13 cellular contexts compared by ENCODE assay signal in the genomic region with DNA sequence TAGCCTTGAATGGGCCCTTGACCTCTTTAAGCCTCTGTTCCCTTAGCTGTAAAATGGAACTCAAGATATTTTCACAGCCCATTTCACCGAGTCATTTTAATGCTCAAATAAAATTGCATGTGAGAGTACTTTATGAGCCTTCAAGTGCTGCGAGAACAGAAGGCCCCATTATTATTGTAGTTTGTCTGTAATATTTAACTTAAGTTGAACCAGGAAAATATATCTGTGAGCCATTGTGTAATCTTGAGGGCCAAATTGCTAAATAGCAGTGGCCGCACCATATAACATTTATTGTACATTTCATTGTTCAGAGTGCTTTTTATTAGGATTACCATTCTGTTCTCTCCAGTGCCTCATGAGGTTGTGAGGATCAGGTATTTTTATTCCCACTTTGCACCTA.
A peak's percentile ranks its signal among the peaks of the same experiment; 100 is the strongest.
DNase-seq lines count a peak whose midpoint lies in the region; ATAC-seq and TF ChIP-seq lines count a peak whose summit lies in the region.
"Had no signal": no experiment of that assay in that cellular context is flagged by ENCODE, and none has a peak within 500 bp of the region (broad histone marks: within the 10 kb centered on the region; RNA-seq: fewer than 3 reads in every experiment).

No MANE protein-coding gene starts in this region.

- no peak for TF ChIP-seq CTCF in nephron (IDR thresholded peaks at IDR 0.05; ENCODE audit: unreplicated experiment in 3 of 3)

- no peaks in the 10 kb centered on the region for H3K4me1 Mint-ChIP-seq in nephron
- no peaks in the 10 kb centered on the region for H3K4me1 Mint-ChIP-seq in naive thymus-derived CD8-positive, alpha-beta T cell
- H3K4me1 Mint-ChIP-seq: B cell had no signal

- no peaks in the 10 kb centered on the region for H3K9me3 Mint-ChIP-seq in nephron
- H3K9me3 Mint-ChIP-seq in naive thymus-derived CD8-positive, alpha-beta T cell = peaks cover 0 to 2% (median 0%) of the 10 kb centered on the region in 9 donors
- H3K9me3 Mint-ChIP-seq: CD8-positive, alpha-beta T cell had no signal

- H3K36me3 Mint-ChIP-seq in nephron (ENCODE audit: low read depth) = no peaks in the 10 kb centered on the region
- H3K36me3 Mint-ChIP-seq in naive thymus-derived CD8-positive, alpha-beta T cell = no peaks in the 10 kb centered on the region
- H3K36me3 Mint-ChIP-seq: CD8-positive, alpha-beta T cell had no signal

- intact Hi-C loops in left colon (cut with DNase I, micrococcal nuclease) = no loop called here

- peak; percentile 48 for DNase-seq in NCI-H2227 (lab: John Stamatoyannopoulos, UW; ENCODE audit: unreplicated experiment)
- peak; percentile 29 for DNase-seq in NCI-H774 (lab: John Stamatoyannopoulos, UW)
- DNase-seq in left colon = no peak
- no peak for DNase-seq in activated effector memory CD4-positive, alpha-beta T cell treated with Interleukin-2 at 50 U/mL for 16 hours
- no peak for DNase-seq in glomerular visceral epithelial cell (ENCODE audit: extremely low spot score)
- no peak for DNase-seq in naive thymus-derived CD8-positive, alpha-beta T cell
- DNase-seq: Calu3; CD8-positive, alpha-beta T cell; GM23248; HCEC 1CT had no signal

- H3K27ac Mint-ChIP-seq in nephron = peak overlapping the region in 2 of 3 experiments; percentile 1 to 24
- no peak overlapping the region for H3K27ac Mint-ChIP-seq in naive thymus-derived CD8-positive, alpha-beta T cell
- H3K27ac Mint-ChIP-seq: B cell; CD8-positive, alpha-beta T cell had no signal

- POLR2A ChIA-PET in naive thymus-derived CD8-positive, alpha-beta T cell (lab: Charles Lee) = no interaction called here

- H3K27me3 Mint-ChIP-seq in nephron (ENCODE audit: low read depth) = no peaks in the 10 kb centered on the region
- H3K27me3 Mint-ChIP-seq in naive thymus-derived CD8-positive, alpha-beta T cell = peaks cover 7 to 16% (median 9%) of the 10 kb centered on the region in 5 donors

- H3K4me3 Mint-ChIP-seq in nephron = no peak overlapping the region
- H3K4me3 Mint-ChIP-seq in naive thymus-derived CD8-positive, alpha-beta T cell = no peak overlapping the region
- H3K4me3 Mint-ChIP-seq: B cell; CD8-positive, alpha-beta T cell had no signal

- ATAC-seq in left colon (peak; percentile 74), HG02938 (IDR thresholded peaks at IDR 0.05; ENCODE audit: unreplicated experiment) (no peak)
- no peak for ATAC-seq in naive thymus-derived CD8-positive, alpha-beta T cell
- ATAC-seq: CD8-positive, alpha-beta T cell had no signal

Comparison
In these comparisons a context has a peak if more than half of its experiments do, and no peak if none do; other contexts are left out.
1. DNase-seq: peak in NCI-H2227 (single experiment) and NCI-H774 (single experiment); none in left colon (0 of 2), activated effector memory CD4-positive, alpha-beta T cell treated with Interleukin-2 at 50 U/mL for 16 hours (single experiment), glomerular visceral epithelial cell (single experiment) and naive thymus-derived CD8-positive, alpha-beta T cell (0 of 10).
2. H3K27ac Mint-ChIP-seq: peak in nephron (2 of 3); none in naive thymus-derived CD8-positive, alpha-beta T cell (0 of 10).